11 cellular contexts compared by ENCODE assay signal in genomic region chr2:200705305-200705985, GRCh38.
DNase-seq lines count a peak whose midpoint lies in the region; ATAC-seq, FAIRE-seq and TF ChIP-seq lines count a peak whose summit lies in the region.
"Had no signal": no experiment of that assay in that cellular context is flagged by ENCODE, and none has a peak within 500 bp of the region (broad histone marks: within the 10 kb centered on the region; RNA-seq: fewer than 3 reads in every experiment).

No MANE protein-coding gene starts in this region.

- H4K20me1 ChIP-seq in HepG2 (ENCODE audit: insufficient read depth, low read length) = no peaks in the 10 kb centered on the region

- H2AFZ ChIP-seq in HepG2 (ENCODE audit: low read length) = no peak overlapping the region

- H3K9me3 ChIP-seq in HepG2 (ENCODE audit: low read length) = no peaks in the 10 kb centered on the region
- H3K9me3 ChIP-seq in Caco-2 = no peaks in the 10 kb centered on the region

- peak; percentile 74 for ATAC-seq in HepG2
- ATAC-seq in GM21723 (IDR thresholded peaks at IDR 0.05; ENCODE audit: unreplicated experiment) = no peak

- H3K4me3 Mint-ChIP-seq in Caco-2 (ENCODE audit: unreplicated experiment) = no peak overlapping the region
- H3K4me3 Mint-ChIP-seq: activated naive CD8-positive, alpha-beta T cell had no signal

- H3K36me3 ChIP-seq in HepG2 (replicated peaks in 1 of 2; ENCODE audit: control insufficient read depth in 1 of 2, insufficient read depth in 2 of 2, low read length in 2 of 2) = no peaks in the 10 kb centered on the region
- H3K36me3 ChIP-seq in Caco-2 (ENCODE audit: control insufficient read depth, insufficient read depth, low read length) = no peaks in the 10 kb centered on the region

- H3K4me1 ChIP-seq in HepG2 (ENCODE audit: insufficient read depth, low read length) = peaks cover 21% of the 10 kb centered on the region
- H3K4me1 ChIP-seq in Caco-2 = no peaks in the 10 kb centered on the region

- TF ChIP-seq CTCF in AG09309 (IDR thresholded peaks at IDR 0.05; ENCODE audit: control insufficient read depth, insufficient read depth, low read depth, low read length, missing control alignments) = peak; percentile 41
- TF ChIP-seq CTCF in HepG2 (CRISPR knock-in tag; IDR thresholded peaks at IDR 0.05) = peak; percentile 66
- TF ChIP-seq CTCF in Caco-2 (IDR thresholded peaks at IDR 0.05; ENCODE audit: insufficient read depth in 1 of 2, low read depth in 1 of 2, low read length in 1 of 2, severe bottlenecking in 1 of 2, unreplicated experiment in 1 of 2) = no peak

- H3K27ac ChIP-seq in HepG2 (ENCODE audit: extremely low read length, insufficient read depth, low read length) = no peak overlapping the region

- TF ChIP-seq POLR2A in HepG2 (IDR thresholded peaks at IDR 0.05; ENCODE audit: insufficient read depth in 1 of 2, low read depth in 2 of 2, low read length in 2 of 2) = no peak

- in situ Hi-C loops in HepG2 (cut with HindIII; ENCODE audit: extremely low pct_ligation_motif_present, low pct_unique_long_range_greater_than_20kb) = loop anchor here (5.0 to 10.0 kb wide), 3 partner anchors 37 to 221 kb away; no protein-coding TSS in a partner anchor

- WGBS in HepG2 (ENCODE audit: low lambda C conversion rate) = 7% methylated on average over 3 of the region's 3 CpGs

- DNase-seq in AG09309 (ENCODE audit: low read depth) (no peak), HT1080 (ENCODE audit: low read depth) (peak; percentile 27), ecto neural progenitor cell (ENCODE audit: low spot score) (peak; percentile 60), HepG2 (ENCODE audit: low spot score) (peak; percentile 30), activated gamma-delta T cell (lab: John Stamatoyannopoulos, UW) (no peak), Caco-2 (no peak)
- no peak for DNase-seq in stimulated activated CD4-positive, alpha-beta T cell treated with anti-CD3 and anti-CD28 coated beads, Interleukin-12 subunit alpha, Interleukin-12 subunit beta, amount 100 ng/mL, for 4 hours
- DNase-seq: GDM1, NCI-H2029 treated with DMSO at 0.1 percent for 48 hours had no signal

- TF ChIP-seq EP300 in HepG2 (IDR thresholded peaks at IDR 0.05; ENCODE audit: low read depth in 2 of 2, low read length in 2 of 2) (no peak), HepG2 (CRISPR knock-in tag; IDR thresholded peaks at IDR 0.05; ENCODE audit: borderline replicate concordance) (no peak)

- no peak overlapping the region for H3K27ac Mint-ChIP-seq in Caco-2 (ENCODE audit: unreplicated experiment)
- H3K27ac Mint-ChIP-seq: activated naive CD8-positive, alpha-beta T cell had no signal

- H3K4me2 ChIP-seq in HepG2 (ENCODE audit: low read depth, low read length) = no peak overlapping the region

- no peak for FAIRE-seq in HepG2 (lab: Jason Lieb, UNC)

- no peak overlapping the region for H3K9ac ChIP-seq in HepG2 (ENCODE audit: insufficient read depth, low read depth, low read length)

- CTCF ChIA-PET in HepG2 (lab: Yijun Ruan, JAX; ENCODE audit: low intra/inter-chr PET ratio, low total read pairs) (interaction anchor here (1.6 to 2.8 kb wide), 2 partner anchors 30 to 130 kb away, joined by 6 to 15 read pairs; no protein-coding TSS in a partner anchor), Caco-2 (lab: Charles Lee) (interaction anchor here (0.6 to 0.7 kb wide), 2 partner anchors 30 to 129 kb away, joined by 3 to 5 read pairs; no protein-coding TSS in a partner anchor)

- POLR2A ChIA-PET in HepG2 (lab: Yijun Ruan, JAX) (no interaction called here), Caco-2 (lab: Charles Lee) (no interaction called here)

- BruUV-seq in HepG2 (replicated peaks; lab: Mats Ljungman, UMichigan) (no TSS peak), Caco-2 (replicated peaks; lab: Mats Ljungman, UMichigan) (no TSS peak)

- H3K27me3 ChIP-seq in HepG2 (ENCODE audit: control insufficient read depth in 1 of 2, insufficient read depth in 2 of 2, low read length in 2 of 2) = no peaks in the 10 kb centered on the region; a peak in 1 of 5 replicates
- H3K27me3 ChIP-seq in Caco-2 (replicated peaks; ENCODE audit: control insufficient read depth, insufficient read depth, low read length) = no peaks in the 10 kb centered on the region; the same call in 1 of the 2 replicates

- no peaks in the 10 kb centered on the region for H3K9me3 Mint-ChIP-seq in Caco-2 (ENCODE audit: unreplicated experiment)

- intact Hi-C loops in HepG2 (cut with micrococcal nuclease; ENCODE audit: unreplicated experiment) = no loop called here
- intact Hi-C loops in Caco-2 (cut with micrococcal nuclease; ENCODE audit: unreplicated experiment) = no loop called here

- H3K4me3 ChIP-seq in AG09309 (ENCODE audit: control insufficient read depth, low read depth, low read length) (no peak overlapping the region), HepG2 (replicated peaks in 1 of 3; ENCODE audit: insufficient read depth in 1 of 3, low read depth in 2 of 3, low read length in 3 of 3) (no peak overlapping the region), Caco-2 (ENCODE audit: low read depth, low read length) (no peak overlapping the region)

- H3K4me1 Mint-ChIP-seq in Caco-2 (ENCODE audit: low read depth, unreplicated experiment) = peaks cover 13% of the 10 kb centered on the region

- no peak for TF ChIP-seq RAD21 in HepG2 (CRISPR knock-in tag; IDR thresholded peaks at IDR 0.05)

- H3K79me2 ChIP-seq in HepG2 (ENCODE audit: insufficient read depth, low read length) = no peaks in the 10 kb centered on the region

- no peaks in the 10 kb centered on the region for H3K36me3 Mint-ChIP-seq in Caco-2 (ENCODE audit: insufficient read depth, unreplicated experiment)
- H3K36me3 Mint-ChIP-seq: activated naive CD8-positive, alpha-beta T cell had no signal

- no peaks in the 10 kb centered on the region for H3K27me3 Mint-ChIP-seq in Caco-2 (ENCODE audit: insufficient read depth, unreplicated experiment)
- H3K27me3 Mint-ChIP-seq: activated naive CD8-positive, alpha-beta T cell had no signal

TF ChIP-seq in HepG2, 621 proteins besides CTCF, POLR2A, EP300 and RAD21:
- TF ChIP-seq SMC3 (IDR thresholded peaks at IDR 0.05; ENCODE audit: low read length) = peak; percentile 64
- peak; percentile 33; the same call in 1 of the 2 replicates for TF ChIP-seq STAG1 (CRISPR knock-in tag; IDR thresholded peaks at IDR 0.05)
- TF ChIP-seq NPAS2 (CRISPR knock-in tag; IDR thresholded peaks at IDR 0.05; ENCODE audit: borderline replicate concordance) = no peak
- TF ChIP-seq TEAD3 (CRISPR knock-in tag; optimal IDR thresholded peaks at IDR 0.05; ENCODE audit: borderline replicate concordance) = peak; percentile 30

Comparison
In these comparisons a context has a peak if more than half of its experiments do, and no peak if none do; other contexts are left out.
1. DNase-seq: peak in HT1080 (single experiment), ecto neural progenitor cell (single experiment) and HepG2 (single experiment); none in AG09309 (single experiment), activated gamma-delta T cell (single experiment), stimulated activated CD4-positive, alpha-beta T cell treated with anti-CD3 and anti-CD28 coated beads, Interleukin-12 subunit alpha, Interleukin-12 subunit beta, amount 100 ng/mL, for 4 hours (single experiment) and Caco-2 (0 of 2).
2. CTCF ChIP-seq: peak in AG09309 (single experiment) and HepG2 (single experiment); none in Caco-2 (0 of 2).